Comparison of ENCODE assay signal across 18 cellular contexts in the genomic region with DNA sequence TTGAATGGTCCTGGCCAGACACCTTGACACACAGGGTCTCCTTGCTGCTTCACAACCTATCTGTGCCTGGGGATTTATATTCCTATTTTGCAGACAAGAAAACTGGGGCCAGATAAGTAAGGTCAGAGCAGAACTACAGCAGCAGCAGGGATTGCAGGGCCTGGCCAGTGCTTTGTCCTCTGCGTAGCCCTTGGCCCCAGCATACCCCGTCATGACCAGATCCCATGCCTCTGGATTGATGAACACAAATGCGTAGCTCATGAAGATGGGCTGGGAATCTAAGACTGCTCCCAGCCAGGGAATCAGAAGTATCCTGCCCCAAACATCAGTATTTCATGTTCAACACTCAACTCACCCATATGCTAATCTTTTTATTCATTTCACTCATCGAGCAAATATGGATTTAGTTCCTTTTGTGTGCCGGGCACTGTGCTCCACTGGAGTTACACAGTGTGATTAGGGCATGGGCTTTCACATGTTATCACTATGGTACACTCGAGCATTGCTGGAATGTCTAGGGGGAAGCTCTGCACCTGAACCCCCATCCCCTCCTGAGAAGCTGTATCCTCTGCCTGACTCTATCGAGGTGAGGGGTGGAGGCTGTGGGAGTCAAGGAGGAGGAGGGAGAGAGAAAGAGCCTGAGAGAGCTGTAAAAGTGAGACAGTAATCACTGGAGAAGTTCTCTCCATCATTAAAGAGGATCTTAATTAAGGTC.
"Had no signal": no experiment of that assay in that cellular context is flagged by ENCODE, and none has a peak within 500 bp of the region (broad histone marks: within the 10 kb centered on the region; RNA-seq: fewer than 3 reads in every experiment).

No MANE protein-coding gene starts in this region.

- H3K4me1 Mint-ChIP-seq: naive thymus-derived CD8-positive, alpha-beta T cell had no signal

- H3K27me3 ChIP-seq: colonic mucosa, hepatocyte had no signal

- H3K9me3 ChIP-seq: colonic mucosa, left ventricle myocardium inferior, mucosa of descending colon had no signal

- H3K4me1 ChIP-seq: colonic mucosa, left ventricle myocardium inferior had no signal

- H3K79me2 ChIP-seq: hepatocyte had no signal

- ATAC-seq: mucosa of descending colon; naive thymus-derived CD8-positive, alpha-beta T cell; right cardiac atrium had no signal

- H3K4me3 ChIP-seq: colonic mucosa, hepatocyte, left ventricle myocardium inferior, mucosa of descending colon, smooth muscle cell had no signal

- H3K36me3 ChIP-seq: colonic mucosa, left ventricle myocardium inferior had no signal

- H3K4me2 ChIP-seq: hepatocyte, smooth muscle cell had no signal

- H3K27ac Mint-ChIP-seq: endodermal cell; naive thymus-derived CD8-positive, alpha-beta T cell had no signal

- H2AFZ ChIP-seq: hepatocyte had no signal

- H3K36me3 Mint-ChIP-seq: naive thymus-derived CD8-positive, alpha-beta T cell had no signal

- H3K27ac ChIP-seq: colonic mucosa, hepatocyte, left ventricle myocardium inferior had no signal

- DNase-seq: cerebellar nuclear complex; colonic mucosa; effector CD4-positive, alpha-beta T cell; erythroblast; foreskin melanocyte; left ventricle myocardium inferior; mucosa of descending colon; naive thymus-derived CD8-positive, alpha-beta T cell; posterior cingulate gyrus; right cardiac atrium; stimulated activated CD4-positive, alpha-beta T cell treated with anti-CD3 and anti-CD28 coated beads, Interleukin-2, amount 100 ng/mL, for 48 hours; stimulated activated naive CD4-positive, alpha-beta T cell treated with Interleukin-2 at 50 U/mL for 16 hours; trophoblast cell had no signal

- FAIRE-seq: endothelial cell of umbilical vein, islet of Langerhans had no signal

- H3K4me3 Mint-ChIP-seq: endodermal cell; naive thymus-derived CD8-positive, alpha-beta T cell had no signal

- H3K9me3 Mint-ChIP-seq: endodermal cell had no signal
